20 cellular contexts compared by ENCODE assay signal in the genomic region with DNA sequence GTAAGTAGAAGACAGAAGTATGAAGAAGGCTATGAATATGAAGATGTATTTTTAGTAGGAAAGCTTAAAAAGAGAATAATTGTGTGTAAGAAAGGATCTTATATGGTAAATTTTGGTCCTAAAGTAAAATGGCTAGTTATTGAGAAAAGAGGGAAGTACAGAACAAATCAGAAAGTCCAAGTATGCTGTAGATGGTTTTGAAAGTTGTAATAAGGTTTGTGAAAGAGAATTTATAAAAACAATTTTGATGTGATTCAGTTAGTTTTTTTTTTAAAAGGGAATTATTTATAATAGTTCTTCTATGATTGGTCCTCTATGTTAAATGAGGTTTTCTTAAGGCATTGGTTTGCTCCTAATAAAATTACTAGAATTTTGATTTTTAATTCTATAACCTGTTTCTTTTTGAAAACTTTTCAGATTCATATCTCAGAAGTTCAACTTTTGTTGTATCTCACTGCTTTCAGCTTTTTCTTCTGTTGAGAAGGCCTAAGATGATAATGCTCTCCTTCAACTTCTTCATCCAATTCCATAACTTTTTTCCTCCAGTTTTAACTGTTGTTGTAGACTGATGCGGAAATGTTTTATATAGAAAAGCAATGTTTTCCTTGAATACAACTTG.
"Had no signal": no experiment of that assay in that cellular context is flagged by ENCODE, and none has a peak within 500 bp of the region (broad histone marks: within the 10 kb centered on the region; RNA-seq: fewer than 3 reads in every experiment).

No MANE protein-coding gene starts in this region.

- H3K4me1 ChIP-seq: right lobe of liver had no signal

- H3K4me3 ChIP-seq: coronary artery, right lobe of liver, smooth muscle cell had no signal

- DNase-seq: activated B cell treated with CpG ODN at 0.5 μM for 24 hours; activated CD4-positive, alpha-beta T cell treated with anti-CD3 and anti-CD28 coated beads, Interleukin-2, amount 10 ng/mL, durations not matched to agents 24 days and 14 days; activated CD8-positive, alpha-beta memory T cell treated with anti-CD3 and anti-CD28 coated beads, Interleukin-2, amount 50 U/mL, for 48 hours; activated CD8-positive, alpha-beta T cell treated with anti-CD3 and anti-CD28 coated beads, Interleukin-2, amount 10 ng/mL, durations not matched to agents 7 days and 5 days; activated naive CD8-positive, alpha-beta T cell treated with anti-CD3 and anti-CD28 coated beads for 36 hours; activated T-cell treated with anti-CD3 and anti-CD28 coated beads, Interleukin-2, amount 50 U/mL, for 72 hours; amygdala; central memory CD4-positive, alpha-beta T cell; effector CD8-positive, alpha-beta T cell; foreskin fibroblast; immature natural killer cell; nephron progenitor cell; right lobe of liver; stimulated activated CD4-positive, alpha-beta T cell treated with anti-CD3 and anti-CD28 coated beads, Interleukin-4, amount 100 ng/mL, for 4 hours; stimulated activated CD8-positive, alpha-beta memory T cell treated with anti-CD3 and anti-CD28 coated beads, Interleukin-4, amount 100 ng/mL, for 48 hours; stimulated activated naive CD4-positive, alpha-beta T cell treated with Interleukin-2 at 50 U/mL for 16 hours; substantia nigra; trophoblast cell had no signal

- H3K27ac ChIP-seq: coronary artery, right lobe of liver had no signal

- H3K36me3 ChIP-seq: right lobe of liver had no signal

- H3K9me3 ChIP-seq: right lobe of liver had no signal

- H3K27me3 ChIP-seq: right lobe of liver had no signal
